Comparison of ENCODE assay signal across 21 cellular contexts in the genomic region with DNA sequence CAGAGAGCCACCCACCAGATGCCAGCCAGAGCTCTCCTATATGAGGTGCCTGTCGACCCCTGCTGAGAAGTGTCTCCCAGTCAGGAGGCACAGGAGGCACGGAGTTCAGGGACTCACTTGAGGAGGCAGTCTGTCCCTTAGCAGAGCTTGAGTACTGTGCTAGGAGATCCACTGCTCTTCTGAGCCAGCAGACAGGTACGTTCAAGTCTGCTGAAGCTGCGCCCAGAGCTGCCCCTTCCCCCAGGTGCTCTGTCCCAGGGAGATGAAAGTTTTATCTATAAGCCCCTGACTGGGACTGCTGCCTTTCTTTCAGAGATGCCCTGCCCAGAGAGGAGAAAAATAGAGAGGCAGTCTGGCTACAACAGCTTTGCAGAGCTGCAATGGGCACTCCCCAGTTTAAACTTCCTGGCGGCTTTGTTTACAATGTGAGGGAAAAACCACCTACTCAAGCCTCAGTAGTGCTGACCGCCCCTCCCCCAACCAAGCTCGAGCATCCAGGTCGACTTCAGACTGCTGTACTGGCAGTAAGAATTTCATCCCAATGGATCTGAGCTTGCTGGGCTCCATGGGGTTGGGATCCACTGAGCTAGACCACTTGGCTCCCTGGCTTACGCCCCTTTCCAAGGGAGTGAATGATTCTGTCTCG.
DNase-seq lines count a peak whose midpoint lies in the region; ATAC-seq and TF ChIP-seq lines count a peak whose summit lies in the region.
"Had no signal": no experiment of that assay in that cellular context is flagged by ENCODE, and none has a peak within 500 bp of the region (broad histone marks: within the 10 kb centered on the region; RNA-seq: fewer than 3 reads in every experiment).

No MANE protein-coding gene starts in this region.

- DNase-seq in COLO668 (lab: John Stamatoyannopoulos, UW; ENCODE audit: unreplicated experiment): peak; percentile 24
- peak; percentile 66 for DNase-seq in GM23338 (ENCODE audit: low spot score)
- peak; percentile 43 for DNase-seq in WTC11 (ENCODE audit: low spot score)
- DNase-seq in amniotic stem cell (lab: John Stamatoyannopoulos, UW): no peak
- no peak for DNase-seq in RPMI8226
- no peak for DNase-seq in iPS-NIHi11 (ENCODE audit: low spot score)
- DNase-seq: GF-D8, HCEC 1CT, Karpas-422, NCI-H1092, NCI-H1417 treated with DMSO at 0.1 percent for 48 hours, NCI-H1694 treated with DMSO at 0.1 percent for 48 hours, NCI-H2081, NCI-H2171, NCI-H345, NCI-H526, SHP77 had no signal

- no peaks in the 10 kb centered on the region for H3K27me3 ChIP-seq in GM23338 (ENCODE audit: insufficient read depth)
- H3K27me3 ChIP-seq in iPS-20b (ENCODE audit: insufficient read depth, low read length): no peaks in the 10 kb centered on the region

- H3K27ac Mint-ChIP-seq in GM23338: no peak overlapping the region
- no peak overlapping the region for H3K27ac Mint-ChIP-seq in WTC11

- H3K27me3 Mint-ChIP-seq in GM23338 (ENCODE audit: insufficient read depth, low read depth, poor library complexity) (no peaks in the 10 kb centered on the region), WTC11 (ENCODE audit: low read depth) (peaks cover 18% of the 10 kb centered on the region)

- H3K36me3 ChIP-seq in GM23338 (ENCODE audit: insufficient read depth): no peaks in the 10 kb centered on the region
- no peaks in the 10 kb centered on the region for H3K36me3 ChIP-seq in iPS-20b (ENCODE audit: insufficient read depth, low read depth, low read length)

- 0 out of 2 replicates have a peak, but pooled peaks cover 4% of the 10 kb centered on the region for H3K9me2 ChIP-seq in GM23338 (ENCODE audit: insufficient read depth)

- no peaks in the 10 kb centered on the region for H3F3A ChIP-seq in GM23338 (replicated peaks; ENCODE audit: low read depth)

- peaks cover 11% of the 10 kb centered on the region for H3K4me1 Mint-ChIP-seq in GM23338
- peaks cover 21% of the 10 kb centered on the region for H3K4me1 Mint-ChIP-seq in WTC11

- peak overlapping the region; percentile 97 for H2AFZ ChIP-seq in GM23338

- no peaks in the 10 kb centered on the region for H3K79me2 ChIP-seq in GM23338 (replicated peaks; ENCODE audit: insufficient read depth)

- POLR2A ChIA-PET in WTC11 (lab: Charles Lee): interaction anchor here (0.6 kb wide), 1 partner anchor 84 kb away, joined by 3 read pairs; no protein-coding TSS in a partner anchor

- no peaks in the 10 kb centered on the region for H4K20me1 ChIP-seq in GM23338 (replicated peaks; ENCODE audit: insufficient read depth)

- H3K9me3 Mint-ChIP-seq in GM23338 (peaks cover 14% of the 10 kb centered on the region), WTC11 (peaks cover 32% of the 10 kb centered on the region)

- peaks cover 12% of the 10 kb centered on the region for H3K4me1 ChIP-seq in GM23338 (ENCODE audit: insufficient read depth)
- peaks cover 5% of the 10 kb centered on the region for H3K4me1 ChIP-seq in iPS-20b (ENCODE audit: insufficient read depth, low read length)

- peak overlapping the region; percentile 46 for H3K4me2 ChIP-seq in GM23338

- H3K27ac ChIP-seq in GM23338 (ENCODE audit: low read depth): 0 out of 2 replicates have a peak overlapping the region, but pooled peaks have one; percentile 55
- no peak overlapping the region for H3K27ac ChIP-seq in iPS-20b (ENCODE audit: low read length)
- H3K27ac ChIP-seq: RWPE1 had no signal

- ATAC-seq in GM23338: peak; percentile 80
- peak; percentile 95 for ATAC-seq in WTC11
- no peak for ATAC-seq in HG03520 (IDR thresholded peaks at IDR 0.05; ENCODE audit: unreplicated experiment)
- ATAC-seq: HepG2 had no signal

- CTCF ChIA-PET in WTC11 (lab: Charles Lee): interaction anchor here (0.7 kb wide), 1 partner anchor 10 kb away, joined by 3 read pairs; no protein-coding TSS in a partner anchor

- TF ChIP-seq CTCF in GM23338 (conservative IDR thresholded peaks at IDR 0.05; ENCODE audit: low read depth in 2 of 2): no peak
- no peak for TF ChIP-seq CTCF in WTC11 (IDR thresholded peaks at IDR 0.05)

- peak overlapping the region; percentile 13; the same call in 1 of the 2 replicates for H3K4me3 ChIP-seq in GM23338
- H3K4me3 ChIP-seq in iPS-20b (ENCODE audit: low read length): no peak overlapping the region

- H3K36me3 Mint-ChIP-seq in GM23338 (ENCODE audit: low read depth): peaks cover 9% of the 10 kb centered on the region; the same call in 2 of the 3 replicates
- H3K36me3 Mint-ChIP-seq in WTC11: peaks cover 15% of the 10 kb centered on the region

- H3K4me3 Mint-ChIP-seq in GM23338: no peak overlapping the region; the same call in 2 of the 3 replicates
- no peak overlapping the region for H3K4me3 Mint-ChIP-seq in WTC11

- no peaks in the 10 kb centered on the region for H3K9me3 ChIP-seq in iPS-20b (ENCODE audit: insufficient read depth, low read depth, low read length)

- peak overlapping the region; percentile 5; the same call in 1 of the 2 replicates for H3K9ac ChIP-seq in iPS-20b (ENCODE audit: low read depth, low read length)

TF ChIP-seq in GM23338, 12 proteins besides CTCF, POLR2A, EP300 and RAD21 (continues in another document):
- TF ChIP-seq JUNB (IDR thresholded peaks at IDR 0.05; ENCODE audit: unreplicated experiment) (no peak), POLR2AphosphoS5 (IDR thresholded peaks at IDR 0.05; ENCODE audit: low read depth) (no peak), ZNF331 (CRISPR knock-in tag; IDR thresholded peaks at IDR 0.05; ENCODE audit: low read depth) (no peak), EZH2 (IDR thresholded peaks at IDR 0.05; ENCODE audit: low read depth, unreplicated experiment) (no peak), STAT1 (IDR thresholded peaks at IDR 0.05; ENCODE audit: unreplicated experiment) (no peak), ZNF114 (CRISPR knock-in tag; IDR thresholded peaks at IDR 0.05) (no peak), EZH2phosphoT487 (IDR thresholded peaks at IDR 0.05; ENCODE audit: unreplicated experiment) (no peak)
- TF ChIP-seq, protein P1, sequence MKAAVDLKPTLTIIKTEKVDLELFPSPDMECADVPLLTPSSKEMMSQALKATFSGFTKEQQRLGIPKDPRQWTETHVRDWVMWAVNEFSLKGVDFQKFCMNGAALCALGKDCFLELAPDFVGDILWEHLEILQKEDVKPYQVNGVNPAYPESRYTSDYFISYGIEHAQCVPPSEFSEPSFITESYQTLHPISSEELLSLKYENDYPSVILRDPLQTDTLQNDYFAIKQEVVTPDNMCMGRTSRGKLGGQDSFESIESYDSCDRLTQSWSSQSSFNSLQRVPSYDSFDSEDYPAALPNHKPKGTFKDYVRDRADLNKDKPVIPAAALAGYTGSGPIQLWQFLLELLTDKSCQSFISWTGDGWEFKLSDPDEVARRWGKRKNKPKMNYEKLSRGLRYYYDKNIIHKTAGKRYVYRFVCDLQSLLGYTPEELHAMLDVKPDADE (IDR thresholded peaks at IDR 0.05): no peak

TF ChIP-seq in WTC11, 78 proteins besides CTCF, POLR2A, EP300 and RAD21:
- no peak for TF ChIP-seq SP1 (CRISPR knock-in tag; conservative IDR thresholded peaks at IDR 0.05)
- TF ChIP-seq, protein P2, sequence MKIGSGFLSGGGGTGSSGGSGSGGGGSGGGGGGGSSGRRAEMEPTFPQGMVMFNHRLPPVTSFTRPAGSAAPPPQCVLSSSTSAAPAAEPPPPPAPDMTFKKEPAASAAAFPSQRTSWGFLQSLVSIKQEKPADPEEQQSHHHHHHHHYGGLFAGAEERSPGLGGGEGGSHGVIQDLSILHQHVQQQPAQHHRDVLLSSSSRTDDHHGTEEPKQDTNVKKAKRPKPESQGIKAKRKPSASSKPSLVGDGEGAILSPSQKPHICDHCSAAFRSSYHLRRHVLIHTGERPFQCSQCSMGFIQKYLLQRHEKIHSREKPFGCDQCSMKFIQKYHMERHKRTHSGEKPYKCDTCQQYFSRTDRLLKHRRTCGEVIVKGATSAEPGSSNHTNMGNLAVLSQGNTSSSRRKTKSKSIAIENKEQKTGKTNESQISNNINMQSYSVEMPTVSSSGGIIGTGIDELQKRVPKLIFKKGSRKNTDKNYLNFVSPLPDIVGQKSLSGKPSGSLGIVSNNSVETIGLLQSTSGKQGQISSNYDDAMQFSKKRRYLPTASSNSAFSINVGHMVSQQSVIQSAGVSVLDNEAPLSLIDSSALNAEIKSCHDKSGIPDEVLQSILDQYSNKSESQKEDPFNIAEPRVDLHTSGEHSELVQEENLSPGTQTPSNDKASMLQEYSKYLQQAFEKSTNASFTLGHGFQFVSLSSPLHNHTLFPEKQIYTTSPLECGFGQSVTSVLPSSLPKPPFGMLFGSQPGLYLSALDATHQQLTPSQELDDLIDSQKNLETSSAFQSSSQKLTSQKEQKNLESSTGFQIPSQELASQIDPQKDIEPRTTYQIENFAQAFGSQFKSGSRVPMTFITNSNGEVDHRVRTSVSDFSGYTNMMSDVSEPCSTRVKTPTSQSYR (CRISPR knock-in tag; IDR thresholded peaks at IDR 0.05): 0 out of 2 replicates have a peak, but pooled peaks have one; percentile 17

Comparison
In these comparisons a context has a peak if more than half of its experiments do, and no peak if none do; other contexts are left out.
1. DNase-seq: peak in COLO668 (single experiment), GM23338 (single experiment) and WTC11 (single experiment); none in amniotic stem cell (single experiment), RPMI8226 (single experiment) and iPS-NIHi11 (single experiment).